Comparison of ENCODE assay signal across 9 cellular contexts in the genomic region with DNA sequence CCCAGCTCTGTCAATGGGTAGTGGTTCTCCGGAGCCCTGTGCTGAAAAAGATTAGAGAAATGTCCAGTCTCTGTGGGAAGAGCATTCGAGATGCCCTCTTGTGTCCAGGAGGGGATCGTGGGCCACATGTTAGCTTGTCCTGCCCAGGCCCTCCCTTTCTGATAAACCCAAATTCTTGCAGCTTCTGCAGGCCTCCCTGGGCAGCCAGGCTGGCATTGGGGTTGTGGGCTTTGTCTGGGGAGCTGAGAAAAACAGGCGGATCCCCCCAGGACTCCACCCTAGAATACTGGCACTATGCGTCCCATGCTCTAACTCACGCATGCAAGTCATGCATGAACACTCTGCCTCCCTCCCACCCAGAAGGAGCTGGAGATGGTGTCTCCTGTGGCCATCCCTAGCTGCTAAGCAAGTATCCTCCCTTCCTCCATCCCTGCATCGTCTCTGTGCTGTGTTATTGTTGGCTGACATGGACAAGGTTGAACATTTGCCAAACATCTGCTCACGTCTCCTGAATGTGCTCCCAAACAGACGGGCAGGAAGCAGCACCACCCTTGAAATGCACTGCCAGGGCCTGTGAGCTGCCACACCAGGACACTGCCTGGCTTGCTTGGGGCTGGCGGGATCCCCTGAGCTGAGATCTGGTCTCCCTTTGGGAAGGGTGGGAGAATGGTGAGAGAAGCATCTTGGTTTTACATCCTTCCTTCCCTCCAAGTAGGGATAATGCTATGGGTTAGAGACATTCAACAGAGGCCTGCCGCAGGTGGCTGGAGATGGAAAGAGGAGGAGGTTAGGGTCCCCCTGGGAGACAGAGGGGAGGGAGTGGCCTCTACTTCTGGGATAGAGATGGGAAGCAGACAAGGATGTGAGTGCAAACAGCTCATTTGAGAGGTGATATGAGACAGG. TPM values are rescaled to one million over a fixed set of nuclear protein-coding genes. Genes with fewer than 3 reads are reported as not detected.
DNase-seq lines count a peak whose midpoint lies in the region; ATAC-seq and TF ChIP-seq lines count a peak whose summit lies in the region.
"Had no signal": no experiment of that assay in that cellular context is flagged by ENCODE, and none has a peak within 500 bp of the region (broad histone marks: within the 10 kb centered on the region; RNA-seq: fewer than 3 reads in every experiment).

No MANE protein-coding gene starts in this region.

- no peaks in the 10 kb centered on the region for H3K9me3 ChIP-seq in HEK293 (ENCODE audit: control insufficient read depth, insufficient read depth, low read depth, low read length)

- H3K36me3 ChIP-seq in HEK293 (ENCODE audit: control insufficient read depth in 2 of 2, insufficient read depth in 1 of 2, low read length in 2 of 2): no peaks in the 10 kb centered on the region

- POLR2A ChIA-PET in HEK293 (lab: Yijun Ruan, JAX): no interaction called here

- ATAC-seq in HG02763 (IDR thresholded peaks at IDR 0.05; ENCODE audit: unreplicated experiment): no peak
- no peak for ATAC-seq in HG03460 (IDR thresholded peaks at IDR 0.05; ENCODE audit: unreplicated experiment)

- no peaks in the 10 kb centered on the region for H3K4me1 ChIP-seq in HEK293 (ENCODE audit: control insufficient read depth, insufficient read depth, low read length)

- DNase-seq in fibroblast of villous mesenchyme (ENCODE audit: low read depth) (peak; percentile 80), smooth muscle cell of the brain vasculature (ENCODE audit: low read depth, low spot score) (peak; percentile 60), T1000 (lab: John Stamatoyannopoulos, UW) (no peak), NK-92 (lab: John Stamatoyannopoulos, UW; ENCODE audit: unreplicated experiment) (no peak)
- DNase-seq: activated gamma-delta T cell treated with Interleukin-2 at 50 U/mL for 16 hours had no signal

- H3K4me3 ChIP-seq in HEK293 (ENCODE audit: low read depth, low read length): no peak overlapping the region
- H3K4me3 ChIP-seq in fibroblast of villous mesenchyme (ENCODE audit: low read depth, low read length): no peak overlapping the region

- CTCF ChIA-PET in HEK293 (lab: Yijun Ruan, JAX): interaction anchor here (0.5 to 2.6 kb wide), 3 partner anchors 106 to 128 kb away, joined by 3 to 17 read pairs (median 3); no protein-coding TSS in a partner anchor

- TF ChIP-seq CTCF in HEK293 (tag by site-specific recombination; IDR thresholded peaks at IDR 0.05) (no peak), fibroblast of villous mesenchyme (IDR thresholded peaks at IDR 0.05; ENCODE audit: insufficient read depth, low read depth, low read length) (no peak)

- no peak overlapping the region for H3K27ac ChIP-seq in HEK293 (ENCODE audit: extremely low read depth, low read depth, low read length)

TF ChIP-seq in HEK293, 187 proteins besides CTCF, POLR2A, EP300 and RAD21:
- no peak for TF ChIP-seq ZNF560 (tag by site-specific recombination; IDR thresholded peaks at IDR 0.05; ENCODE audit: borderline replicate concordance)
- no peak for TF ChIP-seq ZNF600 (tag by site-specific recombination; IDR thresholded peaks at IDR 0.05)
- no peak for TF ChIP-seq ZNF433 (tag by site-specific recombination; IDR thresholded peaks at IDR 0.05; ENCODE audit: low read depth)
- no peak for TF ChIP-seq EGR2 (tag by site-specific recombination; IDR thresholded peaks at IDR 0.05; ENCODE audit: low read depth)
- TF ChIP-seq, protein P1, sequence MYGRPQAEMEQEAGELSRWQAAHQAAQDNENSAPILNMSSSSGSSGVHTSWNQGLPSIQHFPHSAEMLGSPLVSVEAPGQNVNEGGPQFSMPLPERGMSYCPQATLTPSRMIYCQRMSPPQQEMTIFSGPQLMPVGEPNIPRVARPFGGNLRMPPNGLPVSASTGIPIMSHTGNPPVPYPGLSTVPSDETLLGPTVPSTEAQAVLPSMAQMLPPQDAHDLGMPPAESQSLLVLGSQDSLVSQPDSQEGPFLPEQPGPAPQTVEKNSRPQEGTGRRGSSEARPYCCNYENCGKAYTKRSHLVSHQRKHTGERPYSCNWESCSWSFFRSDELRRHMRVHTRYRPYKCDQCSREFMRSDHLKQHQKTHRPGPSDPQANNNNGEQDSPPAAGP (tag by site-specific recombination; IDR thresholded peaks at IDR 0.05): peak; percentile 66; the same call in 1 of the 2 replicates
- TF ChIP-seq ZNF140 (tag by site-specific recombination; IDR thresholded peaks at IDR 0.05): no peak
- no peak for TF ChIP-seq ZNF747 (tag by site-specific recombination; IDR thresholded peaks at IDR 0.05)
- TF ChIP-seq SCRT1 (tag by site-specific recombination; IDR thresholded peaks at IDR 0.05; ENCODE audit: borderline replicate concordance): peak; percentile 58; the same call in 1 of the 2 replicates
- no peak for TF ChIP-seq ZNF146 (tag by site-specific recombination; IDR thresholded peaks at IDR 0.05)
- peak; percentile 85 for TF ChIP-seq SCRT2 (tag by site-specific recombination; IDR thresholded peaks at IDR 0.05)
TF ChIP-seq in HEK293: peak in this region for 3.

TF ChIP-seq in PFSK-1, 5 proteins besides CTCF, POLR2A, EP300 and RAD21:
- peak; percentile 52 for TF ChIP-seq FOXP2 (optimal IDR thresholded peaks at IDR 0.05; ENCODE audit: borderline replicate concordance, extremely low read depth, extremely low read length, insufficient read depth)
- no peak for TF ChIP-seq POLR2AphosphoS5 (IDR thresholded peaks at IDR 0.05; ENCODE audit: low read depth, low read length)

RNA-seq across cellular contexts. Expression of gene CFAP161, which starts 26.5 kb away (rescaled TPM):
- polyA plus RNA-seq in PFSK-1 (2012; ENCODE audit: insufficient read length, low read depth): not detected
- 0.64 and 0.86 TPM in 2 replicates for total RNA-seq in fibroblast of villous mesenchyme

RNA-seq across cellular contexts. Expression of gene IL16, which starts 36.1 kb away (rescaled TPM):
- polyA plus RNA-seq in PFSK-1 (2012; ENCODE audit: insufficient read length, low read depth): not detected
- total RNA-seq in fibroblast of villous mesenchyme: 0.32 TPM in 1 of 2 replicates, not detected in the other

Comparison
In these comparisons a context has a peak if more than half of its experiments do, and no peak if none do; other contexts are left out.
1. DNase-seq: peak in fibroblast of villous mesenchyme (single experiment) and smooth muscle cell of the brain vasculature (single experiment); none in T1000 (single experiment) and NK-92 (single experiment).